In the genomic region with DNA sequence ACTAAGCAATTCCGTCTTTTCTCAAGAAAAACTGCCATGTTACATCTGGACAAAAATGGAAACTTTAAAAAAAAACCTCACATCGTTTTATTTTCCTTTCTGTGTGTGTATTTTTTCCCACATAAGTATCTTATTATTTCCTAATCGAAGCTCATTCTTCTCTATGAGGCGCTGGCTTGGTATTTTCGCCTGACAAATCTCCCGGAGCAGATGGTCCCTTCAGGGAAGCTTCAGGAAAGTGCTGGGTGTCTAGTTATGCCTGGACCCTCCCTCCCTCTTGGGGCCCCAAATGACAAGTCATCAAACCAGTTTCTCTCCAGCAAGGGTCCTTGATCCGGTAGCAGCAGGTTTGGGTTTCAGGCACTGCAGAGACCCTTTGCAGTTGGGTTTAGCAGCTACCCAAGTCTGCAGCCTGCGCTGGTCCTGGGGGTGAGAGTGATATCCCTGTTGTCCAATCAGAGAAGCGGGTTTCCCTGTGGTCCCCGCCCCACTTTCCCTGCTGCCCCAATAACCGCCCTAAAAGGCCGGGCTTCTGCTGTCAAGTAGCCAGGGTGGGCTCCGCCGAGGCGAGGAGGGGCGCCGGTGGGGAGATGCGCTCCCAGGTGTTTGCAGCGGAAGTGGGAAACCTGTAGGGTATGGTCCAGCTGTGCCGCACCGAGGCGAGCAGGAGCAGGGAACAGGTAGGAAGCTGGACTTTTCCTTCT, we compare ENCODE assay signal across 8 cellular contexts. TPM values are rescaled to one million over a fixed set of nuclear protein-coding genes. Genes with fewer than 3 reads are reported as not detected.
DNase-seq lines count a peak whose midpoint lies in the region; ATAC-seq, FAIRE-seq and TF ChIP-seq lines count a peak whose summit lies in the region.

A gene (plus strand): TSS at position 527 of the 704 bp plus-strand sequence.

- peak; percentile 86 for DNase-seq in WERI-Rb-1
- DNase-seq in head of caudate nucleus, result peak; percentile 63 to 97 (median 86)
- DNase-seq in pancreas, result peak; percentile 36 to 74 (median 48)
- no peak for DNase-seq in activated CD4-positive, alpha-beta T cell treated with anti-CD3 and anti-CD28 coated beads, Interleukin-2, amount 50 U/mL, for 1 hour

- peaks cover 0 to 10% (median 7%) of the 10 kb centered on the region in 3 donors for H3K4me1 ChIP-seq in pancreas

- ATAC-seq in GM18858 (IDR thresholded peaks at IDR 0.05; ENCODE audit: unreplicated experiment) (peak; percentile 51), HG03521 (IDR thresholded peaks at IDR 0.05; ENCODE audit: unreplicated experiment) (peak; percentile 50), pancreas (peak; percentile 77 to 94 (median 90)), GM18873 (IDR thresholded peaks at IDR 0.05; ENCODE audit: low FRiP score, unreplicated experiment) (no peak), GM21786 (IDR thresholded peaks at IDR 0.05; ENCODE audit: unreplicated experiment) (no peak)

- 5% methylated on average over 22 of the region's 22 CpGs for WGBS in pancreas, 2 donors

- H3K36me3 ChIP-seq in WERI-Rb-1 (no peaks in the 10 kb centered on the region), pancreas (no peaks in the 10 kb centered on the region)

- TF ChIP-seq CTCF in WERI-Rb-1 (IDR thresholded peaks at IDR 0.05; ENCODE audit: low read depth, low read length) (no peak), pancreas (IDR thresholded peaks at IDR 0.05) (no peak)

- no peak for FAIRE-seq in pancreas (lab: Jason Lieb, UNC)

- H3K27ac ChIP-seq in WERI-Rb-1 (peak within 1 kb of the TSS; percentile 41), pancreas (no peak within 1 kb of the TSS)

- H3K27me3 ChIP-seq in WERI-Rb-1 (ENCODE audit: insufficient read depth, low read depth, severe bottlenecking), result no peaks in the 10 kb centered on the region
- peaks cover 0 to 18% (median 5%) of the 10 kb centered on the region in 4 donors for H3K27me3 ChIP-seq in pancreas

- intact Hi-C loops in head of caudate nucleus (cut with DNase I) (no loop called here), pancreas (cut with DNase I) (no loop called here)

- H3K4me3 ChIP-seq in WERI-Rb-1 (ENCODE audit: low read depth, low read length) (peak within 1 kb of the TSS; percentile 83), pancreas (peak within 1 kb of the TSS; percentile 11 to 54 (median 34))

- H3K9me3 ChIP-seq in WERI-Rb-1 (ENCODE audit: severe bottlenecking) (no peaks in the 10 kb centered on the region), pancreas (no peaks in the 10 kb centered on the region)

RNA-seq across cellular contexts. Expression of the gene that starts here (rescaled TPM):
- total RNA-seq in pancreas, result 10 to 100 TPM in 1 of 6 donors, 1 to 10 TPM in 5; 1.4 to 10.1 (median 4.6) TPM
- 10 to 100 TPM in 1 of 2 donors, 1 to 10 TPM in 1; 1.5 to 13.9 TPM for polyA plus RNA-seq in pancreas

Comparison
In these comparisons a context has a peak if more than half of its experiments do, and no peak if none do; other contexts are left out.
1. ATAC-seq: peak in GM18858 (single experiment), HG03521 (single experiment) and pancreas (4 of 4); none in GM18873 (single experiment) and GM21786 (single experiment).